Comparison of ENCODE assay signal across 25 cellular contexts in the genomic region with DNA sequence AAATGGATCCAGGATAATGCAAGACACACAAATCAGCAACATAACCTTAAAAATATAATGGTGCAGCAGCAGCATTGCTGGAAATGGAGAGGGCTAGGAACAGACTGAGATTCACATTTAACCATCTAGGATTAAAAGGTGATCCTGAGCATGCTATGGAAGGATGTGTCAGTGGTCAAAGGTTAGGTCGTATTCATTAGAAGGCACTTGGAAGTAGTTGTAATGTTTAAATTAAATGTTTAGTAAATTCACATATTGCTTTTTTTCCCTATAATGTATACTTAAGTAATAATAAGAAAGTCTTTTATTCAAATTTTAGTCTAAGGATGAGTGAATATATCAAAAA.
"Had no signal": no experiment of that assay in that cellular context is flagged by ENCODE, and none has a peak within 500 bp of the region (broad histone marks: within the 10 kb centered on the region; RNA-seq: fewer than 3 reads in every experiment).

No MANE protein-coding gene starts in this region.

- H3K9me3 Mint-ChIP-seq: activated CD4-positive, alpha-beta T cell treated with anti-CD3 and anti-CD28 coated beads, Interleukin-2, amount 10 ng/mL, durations not matched to agents 24 days and 14 days; activated T-helper 1 cell treated with anti-CD3 and anti-CD28 coated beads, Interleukin-12 subunit alpha, Interleukin-12 subunit beta, Interleukin-2, Interleukin-4 antibody, amounts not matched to agents 30 ng/mL and 10 ng/mL and 1 ng/mL, durations not matched to agents 14 hours and 24 hours and 36 hours had no signal

- DNase-seq: activated CD4-positive, alpha-beta memory T cell treated with anti-CD3 and anti-CD28 coated beads, Interleukin-2, amount 10 ng/mL, durations not matched to agents 7 days and 5 days; activated CD4-positive, alpha-beta T cell treated with anti-CD3 and anti-CD28 coated beads, Interleukin-2, amount 10 ng/mL, durations not matched to agents 24 days and 14 days; activated CD8-positive, alpha-beta memory T cell treated with anti-CD3 and anti-CD28 coated beads, Interleukin-2, amount 10 ng/mL, durations not matched to agents 7 days and 5 days; activated gamma-delta T cell; activated naive CD4-positive, alpha-beta T cell treated with anti-CD3 and anti-CD28 coated beads, Interleukin-2, amount 50 U/mL, for 16 hours; activated naive CD8-positive, alpha-beta T cell treated with anti-CD3 and anti-CD28 coated beads, Interleukin-2, amount 50 U/mL, for 24 hours; activated T-cell treated with anti-CD3 and anti-CD28 coated beads for 4 hours; central memory CD4-positive, alpha-beta T cell; retina; SK-N-SH; stimulated activated CD4-positive, alpha-beta T cell treated with anti-CD3 and anti-CD28 coated beads, Interleukin-12 subunit alpha, Interleukin-12 subunit beta, amount 100 ng/mL, for 4 hours; stimulated activated CD4-positive, alpha-beta T cell treated with anti-CD3 and anti-CD28 coated beads, Interleukin-4, amount 100 ng/mL, for 4 hours; substantia nigra; T-cell; tibial artery had no signal

- H3K4me2 ChIP-seq: SK-N-SH had no signal

- H3K9me3 ChIP-seq: gastroesophageal sphincter, SK-N-SH, tibial artery had no signal

- H3K27ac Mint-ChIP-seq: activated CD4-positive, alpha-beta memory T cell treated with anti-CD3 and anti-CD28 coated beads, Interleukin-2, amount 10 ng/mL, durations not matched to agents 7 days and 5 days; activated CD4-positive, alpha-beta T cell treated with anti-CD3 and anti-CD28 coated beads, Interleukin-2, amount 10 ng/mL, durations not matched to agents 24 days and 14 days; activated CD8-positive, alpha-beta memory T cell treated with anti-CD3 and anti-CD28 coated beads, Interleukin-2, amount 10 ng/mL, durations not matched to agents 7 days and 5 days; activated naive CD8-positive, alpha-beta T cell treated with anti-CD3 and anti-CD28 coated beads, Interleukin-2, amount 50 U/mL, for 24 hours; activated T-helper 1 cell treated with anti-CD3 and anti-CD28 coated beads, Interleukin-12 subunit alpha, Interleukin-12 subunit beta, Interleukin-2, Interleukin-4 antibody, amounts not matched to agents 30 ng/mL and 10 ng/mL and 1 ng/mL, durations not matched to agents 14 hours and 24 hours and 36 hours; memory B cell; stimulated activated naive CD8-positive, alpha-beta T cell treated with anti-CD3 and anti-CD28 coated beads, Interleukin-15, Interleukin-2, amounts not matched to agents 100 ng/mL and 50 ng/mL, for 24 hours; T-cell; T-helper 2 cell treated with Interferon-gamma antibody and Interleukin-4, amounts not matched to agents 5 μg/mL and 100 μg/mL, for 36 hours had no signal

- H3K9me2 ChIP-seq: SK-N-SH had no signal

- H3K36me3 Mint-ChIP-seq: activated CD8-positive, alpha-beta memory T cell treated with anti-CD3 and anti-CD28 coated beads, Interleukin-2, amount 10 ng/mL, durations not matched to agents 7 days and 5 days; brain; memory B cell; T-cell had no signal

- H3K4me3 ChIP-seq: gastroesophageal sphincter, tibial artery had no signal

- H3K27me3 Mint-ChIP-seq: activated CD4-positive, alpha-beta memory T cell treated with anti-CD3 and anti-CD28 coated beads, Interleukin-2, amount 10 ng/mL, durations not matched to agents 7 days and 5 days; activated CD4-positive, alpha-beta T cell treated with anti-CD3 and anti-CD28 coated beads, Interleukin-2, amount 10 ng/mL, durations not matched to agents 24 days and 14 days; activated CD8-positive, alpha-beta memory T cell treated with anti-CD3 and anti-CD28 coated beads, Interleukin-2, amount 10 ng/mL, durations not matched to agents 7 days and 5 days; activated naive CD8-positive, alpha-beta T cell treated with anti-CD3 and anti-CD28 coated beads, Interleukin-2, amount 50 U/mL, for 24 hours; memory B cell had no signal

- H3K4me1 Mint-ChIP-seq: activated CD4-positive, alpha-beta memory T cell treated with anti-CD3 and anti-CD28 coated beads, Interleukin-2, amount 10 ng/mL, durations not matched to agents 7 days and 5 days; activated CD4-positive, alpha-beta T cell treated with anti-CD3 and anti-CD28 coated beads, Interleukin-2, amount 10 ng/mL, durations not matched to agents 24 days and 14 days; activated CD8-positive, alpha-beta memory T cell treated with anti-CD3 and anti-CD28 coated beads, Interleukin-2, amount 10 ng/mL, durations not matched to agents 7 days and 5 days; activated naive CD8-positive, alpha-beta T cell treated with anti-CD3 and anti-CD28 coated beads, Interleukin-2, amount 50 U/mL, for 24 hours; memory B cell; T-cell had no signal

- H3K36me3 ChIP-seq: gastroesophageal sphincter, tibial artery had no signal

- H3K4me1 ChIP-seq: gastroesophageal sphincter had no signal

- H3K4me3 Mint-ChIP-seq: activated CD4-positive, alpha-beta memory T cell treated with anti-CD3 and anti-CD28 coated beads, Interleukin-2, amount 10 ng/mL, durations not matched to agents 7 days and 5 days; activated CD4-positive, alpha-beta T cell treated with anti-CD3 and anti-CD28 coated beads, Interleukin-2, amount 10 ng/mL, durations not matched to agents 24 days and 14 days; activated CD8-positive, alpha-beta memory T cell treated with anti-CD3 and anti-CD28 coated beads, Interleukin-2, amount 10 ng/mL, durations not matched to agents 7 days and 5 days; activated naive CD8-positive, alpha-beta T cell treated with anti-CD3 and anti-CD28 coated beads, Interleukin-2, amount 50 U/mL, for 24 hours; activated T-helper 1 cell treated with anti-CD3 and anti-CD28 coated beads, Interleukin-12 subunit alpha, Interleukin-12 subunit beta, Interleukin-2, Interleukin-4 antibody, amounts not matched to agents 30 ng/mL and 10 ng/mL and 1 ng/mL, durations not matched to agents 14 hours and 24 hours and 36 hours; brain; memory B cell; neural crest cell; stimulated activated naive CD8-positive, alpha-beta T cell treated with anti-CD3 and anti-CD28 coated beads, Interleukin-15, Interleukin-2, amounts not matched to agents 100 ng/mL and 50 ng/mL, for 24 hours; T-cell; T-helper 2 cell treated with Interferon-gamma antibody and Interleukin-4, amounts not matched to agents 5 μg/mL and 100 μg/mL, for 36 hours had no signal

- H3K27me3 ChIP-seq: gastroesophageal sphincter, tibial artery had no signal

- H3K9ac ChIP-seq: SK-N-SH had no signal

- ATAC-seq: activated CD4-positive, CD25-positive, alpha-beta regulatory T cell treated with anti-CD3 and anti-CD28 coated beads, Interleukin-2, amount 50 U/mL, for 24 hours; activated CD8-positive, alpha-beta memory T cell treated with anti-CD3 and anti-CD28 coated beads, Interleukin-2, amount 10 ng/mL, durations not matched to agents 7 days and 5 days; activated naive CD8-positive, alpha-beta T cell treated with anti-CD3 and anti-CD28 coated beads, Interleukin-2, amount 50 U/mL, for 24 hours; gastroesophageal sphincter; T-cell had no signal

- H3K27ac ChIP-seq: epithelial cell of prostate, gastroesophageal sphincter, VCaP had no signal
